ENCODE assay signal across 8 cellular contexts in the genomic region with DNA sequence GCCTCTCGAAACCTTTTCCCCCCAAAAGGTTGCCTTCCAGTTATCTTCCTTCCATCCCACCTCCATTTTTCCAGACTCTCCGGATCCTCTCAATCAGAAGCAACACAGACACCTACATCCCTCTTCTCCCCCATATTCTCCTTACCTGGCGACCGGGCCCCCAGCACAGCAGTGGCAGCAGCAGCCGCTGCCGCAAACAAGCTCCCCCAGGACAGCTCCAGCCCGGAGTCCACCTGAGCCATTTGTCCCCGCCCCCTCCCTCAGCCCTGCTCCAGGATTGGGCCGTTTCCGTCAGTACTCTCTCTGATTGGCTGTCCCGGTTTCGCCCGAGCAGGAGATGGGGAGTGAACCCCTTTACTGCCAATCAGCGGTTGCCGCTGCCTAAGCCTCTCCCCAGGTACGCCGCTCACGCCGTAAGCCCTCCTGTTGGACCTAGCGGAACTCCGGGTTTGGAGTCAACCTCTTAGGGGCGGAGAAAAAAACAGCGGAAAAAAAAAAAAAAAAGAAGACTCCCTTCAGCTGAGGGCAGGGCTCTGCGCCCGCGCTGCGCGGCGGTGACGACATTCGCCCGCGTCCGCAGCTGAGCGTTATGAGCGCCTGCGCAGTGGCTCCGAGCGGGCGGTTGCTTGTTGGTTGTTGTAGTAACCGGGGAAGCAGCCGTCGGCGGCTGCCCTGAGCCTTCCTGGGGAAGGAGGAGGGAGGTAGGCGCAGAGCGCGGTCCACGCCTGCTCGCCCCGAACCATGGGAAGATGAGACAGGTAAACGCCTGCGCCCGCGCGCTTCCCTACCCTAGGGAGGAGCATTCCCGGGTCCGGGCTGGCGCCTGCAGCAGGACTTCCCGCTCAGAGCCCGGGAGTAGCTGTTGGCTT. TPM values are rescaled to one million over a fixed set of nuclear protein-coding genes. Genes with fewer than 3 reads are reported as not detected.
A peak's percentile ranks its signal among the peaks of the same experiment; 100 is the strongest.
DNase-seq lines count a peak whose midpoint lies in the region; ATAC-seq and TF ChIP-seq lines count a peak whose summit lies in the region.

A gene with protein sequence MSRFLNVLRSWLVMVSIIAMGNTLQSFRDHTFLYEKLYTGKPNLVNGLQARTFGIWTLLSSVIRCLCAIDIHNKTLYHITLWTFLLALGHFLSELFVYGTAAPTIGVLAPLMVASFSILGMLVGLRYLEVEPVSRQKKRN (minus strand): TSS at position 247 of the 869 bp plus-strand sequence. CDS start 3,374 bp downstream, outside the sequence.
A gene with protein sequence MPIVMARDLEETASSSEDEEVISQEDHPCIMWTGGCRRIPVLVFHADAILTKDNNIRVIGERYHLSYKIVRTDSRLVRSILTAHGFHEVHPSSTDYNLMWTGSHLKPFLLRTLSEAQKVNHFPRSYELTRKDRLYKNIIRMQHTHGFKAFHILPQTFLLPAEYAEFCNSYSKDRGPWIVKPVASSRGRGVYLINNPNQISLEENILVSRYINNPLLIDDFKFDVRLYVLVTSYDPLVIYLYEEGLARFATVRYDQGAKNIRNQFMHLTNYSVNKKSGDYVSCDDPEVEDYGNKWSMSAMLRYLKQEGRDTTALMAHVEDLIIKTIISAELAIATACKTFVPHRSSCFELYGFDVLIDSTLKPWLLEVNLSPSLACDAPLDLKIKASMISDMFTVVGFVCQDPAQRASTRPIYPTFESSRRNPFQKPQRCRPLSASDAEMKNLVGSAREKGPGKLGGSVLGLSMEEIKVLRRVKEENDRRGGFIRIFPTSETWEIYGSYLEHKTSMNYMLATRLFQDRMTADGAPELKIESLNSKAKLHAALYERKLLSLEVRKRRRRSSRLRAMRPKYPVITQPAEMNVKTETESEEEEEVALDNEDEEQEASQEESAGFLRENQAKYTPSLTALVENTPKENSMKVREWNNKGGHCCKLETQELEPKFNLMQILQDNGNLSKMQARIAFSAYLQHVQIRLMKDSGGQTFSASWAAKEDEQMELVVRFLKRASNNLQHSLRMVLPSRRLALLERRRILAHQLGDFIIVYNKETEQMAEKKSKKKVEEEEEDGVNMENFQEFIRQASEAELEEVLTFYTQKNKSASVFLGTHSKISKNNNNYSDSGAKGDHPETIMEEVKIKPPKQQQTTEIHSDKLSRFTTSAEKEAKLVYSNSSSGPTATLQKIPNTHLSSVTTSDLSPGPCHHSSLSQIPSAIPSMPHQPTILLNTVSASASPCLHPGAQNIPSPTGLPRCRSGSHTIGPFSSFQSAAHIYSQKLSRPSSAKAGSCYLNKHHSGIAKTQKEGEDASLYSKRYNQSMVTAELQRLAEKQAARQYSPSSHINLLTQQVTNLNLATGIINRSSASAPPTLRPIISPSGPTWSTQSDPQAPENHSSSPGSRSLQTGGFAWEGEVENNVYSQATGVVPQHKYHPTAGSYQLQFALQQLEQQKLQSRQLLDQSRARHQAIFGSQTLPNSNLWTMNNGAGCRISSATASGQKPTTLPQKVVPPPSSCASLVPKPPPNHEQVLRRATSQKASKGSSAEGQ (N-terminal part only) (plus strand): TSS at position 617 of the 869 bp plus-strand sequence. CDS start 1,904 bp downstream, outside the sequence.

- CTCF ChIA-PET in Panc1 (lab: Charles Lee) = no interaction called here

- no TSS peak for BruUV-seq in Panc1 (replicated peaks; lab: Mats Ljungman, UMichigan)

- H3K9ac ChIP-seq in mucosa of stomach (ENCODE audit: low read length) = peak within 1 kb of the TSS; percentile 74

- H3K9me3 Mint-ChIP-seq in activated T-cell treated with anti-CD3 and anti-CD28 coated beads, Interleukin-2, amount 50 U/mL, for 4 hours = no peaks in the 10 kb centered on the region

- intact Hi-C loops in Panc1 (cut with micrococcal nuclease; ENCODE audit: unreplicated experiment) = no loop called here

- peak within 1 kb of the TSS; percentile 89 for H3K27ac ChIP-seq in Panc1 (ENCODE audit: low read length)
- peak within 1 kb of the TSS; percentile 96 to 97 for H3K27ac ChIP-seq in esophagus (ENCODE audit: low read depth in 2 of 2, low read length in 1 of 2)

- H3K27me3 ChIP-seq in Panc1 (ENCODE audit: control insufficient read depth, insufficient read depth, low read length) (no peaks in the 10 kb centered on the region), esophagus (ENCODE audit: control insufficient read depth in 1 of 2, insufficient read depth in 2 of 2, low read length in 2 of 2) (no peaks in the 10 kb centered on the region), mucosa of stomach (ENCODE audit: control insufficient read depth, insufficient read depth, low read length) (no peaks in the 10 kb centered on the region)

- ATAC-seq in GM21723 (IDR thresholded peaks at IDR 0.05; ENCODE audit: unreplicated experiment) (peak; percentile 96), Panc1 (peak; percentile 99)
- ATAC-seq in activated T-cell treated with anti-CD3 and anti-CD28 coated beads, Interleukin-2, amount 50 U/mL, for 4 hours = peak; percentile 96 to 99

- H3K36me3 Mint-ChIP-seq in activated T-cell treated with anti-CD3 and anti-CD28 coated beads, Interleukin-2, amount 50 U/mL, for 4 hours (ENCODE audit: insufficient read depth) = peaks cover 4% of the 10 kb centered on the region

- peaks cover 5% of the 10 kb centered on the region; the same call in 1 of the 2 replicates for H3K4me1 ChIP-seq in Panc1 (ENCODE audit: control insufficient read depth, insufficient read depth, low read length)
- no peaks in the 10 kb centered on the region for H3K4me1 ChIP-seq in esophagus (ENCODE audit: control insufficient read depth in 2 of 2, insufficient read depth in 2 of 2, low read length in 1 of 2)
- peaks cover 8% of the 10 kb centered on the region for H3K4me1 ChIP-seq in mucosa of stomach (ENCODE audit: control insufficient read depth, insufficient read depth, low read length)

- POLR2A ChIA-PET in Panc1 (lab: Charles Lee) = interaction anchor here (0.6 to 0.8 kb wide), 5 partner anchors 63 to 401 kb away, joined by 3 to 5 read pairs (median 3); no protein-coding TSS in a partner anchor

- DNase-seq in DMS53 (lab: John Stamatoyannopoulos, UW) = peak; percentile 98
- peak; percentile 80 for DNase-seq in KG1 (lab: John Stamatoyannopoulos, UW)
- DNase-seq in Panc1 (ENCODE audit: low read depth, low spot score) = peak; percentile 85
- peak; percentile 94 for DNase-seq in activated T-cell treated with anti-CD3 and anti-CD28 coated beads, Interleukin-2, amount 50 U/mL, for 4 hours
- DNase-seq in stimulated activated CD8-positive, alpha-beta memory T cell treated with anti-CD3 and anti-CD28 coated beads, Interleukin-7, amount 100 ng/mL, for 1 hour (ENCODE audit: low read depth in 2 of 2) = peak; percentile 89 to 93

- H3K27me3 Mint-ChIP-seq in activated T-cell treated with anti-CD3 and anti-CD28 coated beads, Interleukin-2, amount 50 U/mL, for 4 hours (ENCODE audit: low read depth) = no peaks in the 10 kb centered on the region

- H3K9me3 ChIP-seq in Panc1 (ENCODE audit: control insufficient read depth, insufficient read depth, low read depth, low read length) (no peaks in the 10 kb centered on the region), esophagus (ENCODE audit: control insufficient read depth in 2 of 2, insufficient read depth in 1 of 2, low read depth in 1 of 2, low read length in 1 of 2) (no peaks in the 10 kb centered on the region), mucosa of stomach (ENCODE audit: control insufficient read depth, low read length) (no peaks in the 10 kb centered on the region)

- peaks cover 17% of the 10 kb centered on the region for H3K4me1 Mint-ChIP-seq in activated T-cell treated with anti-CD3 and anti-CD28 coated beads, Interleukin-2, amount 50 U/mL, for 4 hours (ENCODE audit: low read depth)

- H3K4me3 ChIP-seq in Panc1 (ENCODE audit: low read depth in 2 of 2, low read length in 2 of 2) = peak within 1 kb of the TSS; percentile 94 to 97
- peak within 1 kb of the TSS; percentile 68 to 91 for H3K4me3 ChIP-seq in esophagus (ENCODE audit: low read depth in 1 of 2, low read length in 2 of 2)
- H3K4me3 ChIP-seq in mucosa of stomach (ENCODE audit: low read length) = peak within 1 kb of the TSS; percentile 75

- TF ChIP-seq CTCF in Panc1 (IDR thresholded peaks at IDR 0.05) = no peak

- H3K36me3 ChIP-seq in Panc1 (ENCODE audit: control insufficient read depth, insufficient read depth, low read length) (peaks cover 3% of the 10 kb centered on the region; the same call in 1 of the 2 replicates), esophagus (ENCODE audit: control insufficient read depth in 2 of 2, insufficient read depth in 2 of 2, low read length in 1 of 2) (peaks cover 0 to 6% of the 10 kb centered on the region in 2 donors), mucosa of stomach (ENCODE audit: control insufficient read depth, insufficient read depth, low read length) (no peaks in the 10 kb centered on the region)

- WGBS in esophagus, 2 donors = 1% methylated on average over 60 of the region's 60 CpGs

- in situ Hi-C loops in Panc1 (cut with HindIII; ENCODE audit: low pct_unique_long_range_greater_than_20kb, low sequenced_read_pairs) = no loop called here

- peak within 1 kb of the TSS; percentile 91 for H3K4me3 Mint-ChIP-seq in activated T-cell treated with anti-CD3 and anti-CD28 coated beads, Interleukin-2, amount 50 U/mL, for 4 hours

RNA-seq across cellular contexts. Expression of the first gene that starts in this region (rescaled TPM):
- total RNA-seq in Panc1 (2021; ENCODE audit: unreplicated experiment) = 23.1 TPM
- 19.3 TPM for polyA plus RNA-seq in Panc1 (2012; ENCODE audit: insufficient read length)
- 10 to 100 TPM; 14.9 to 16.8 (median 15.9) TPM for total RNA-seq in activated T-cell treated with anti-CD3 and anti-CD28 coated beads, Interleukin-2, amount 50 U/mL, for 4 hours
- polyA plus RNA-seq in esophagus = 10 to 100 TPM; 31.0 to 43.5 TPM

RNA-seq across cellular contexts. Expression of the second gene that starts in this region (rescaled TPM):
- 23.5 TPM for total RNA-seq in Panc1 (2021; ENCODE audit: unreplicated experiment)
- polyA plus RNA-seq in Panc1 (2012; ENCODE audit: insufficient read length) = 11.8 TPM
- 10 to 100 TPM; 21.1 to 25.0 (median 21.1) TPM for total RNA-seq in activated T-cell treated with anti-CD3 and anti-CD28 coated beads, Interleukin-2, amount 50 U/mL, for 4 hours
- 10 to 100 TPM; 10.5 to 10.6 TPM for polyA plus RNA-seq in esophagus

Comparison
In these comparisons a context has a peak if more than half of its experiments do, and no peak if none do; other contexts are left out.
1. Peak in every context shown above with its lines: DNase-seq, ATAC-seq, H3K4me3 ChIP-seq and H3K27ac ChIP-seq.